Comparison of ENCODE assay signal across 26 cellular contexts in genomic region chr16:65534121-65534528, GRCh38.
DNase-seq lines count a peak whose midpoint lies in the region; ATAC-seq and TF ChIP-seq lines count a peak whose summit lies in the region.
"Had no signal": no experiment of that assay in that cellular context is flagged by ENCODE, and none has a peak within 500 bp of the region (broad histone marks: within the 10 kb centered on the region; RNA-seq: fewer than 3 reads in every experiment).

No MANE protein-coding gene starts in this region.

- H3K27ac ChIP-seq in RWPE2 (ENCODE audit: poor library complexity, severe bottlenecking) (peak overlapping the region; percentile 23), smooth muscle cell (ENCODE audit: low read depth) (peak overlapping the region; percentile 68)
- H3K27ac ChIP-seq: neural progenitor cell, stomach, tibial nerve had no signal

- no peak for TF ChIP-seq CTCF in RWPE2 (IDR thresholded peaks at IDR 0.05; ENCODE audit: poor library complexity, severe bottlenecking)
- no peak for TF ChIP-seq CTCF in smooth muscle cell (IDR thresholded peaks at IDR 0.05; ENCODE audit: borderline replicate concordance, insufficient read depth, poor library complexity, severe bottlenecking)

- H3K27ac Mint-ChIP-seq in T-helper 17 cell: no peak overlapping the region
- H3K27ac Mint-ChIP-seq: activated naive CD4-positive, alpha-beta T cell treated with anti-CD3 and anti-CD28 coated beads, Interleukin-2, amount 10 ng/mL, durations not matched to agents 7 days and 5 days; CD8-positive, alpha-beta T cell; neural progenitor cell; progenitor cell of endocrine pancreas; WTC11 had no signal

- no peak overlapping the region for H3K4me3 Mint-ChIP-seq in T-helper 17 cell
- H3K4me3 Mint-ChIP-seq: activated naive CD4-positive, alpha-beta T cell treated with anti-CD3 and anti-CD28 coated beads, Interleukin-2, amount 10 ng/mL, durations not matched to agents 7 days and 5 days; CD8-positive, alpha-beta T cell; central memory CD8-positive, alpha-beta T cell; neural progenitor cell; WTC11 had no signal

- H3K4me1 ChIP-seq in RWPE2 (ENCODE audit: insufficient read depth, poor library complexity, severe bottlenecking): peaks cover 9% of the 10 kb centered on the region
- peaks cover 15% of the 10 kb centered on the region for H3K4me1 ChIP-seq in smooth muscle cell (ENCODE audit: low read depth)
- H3K4me1 ChIP-seq: stomach, tibial nerve had no signal

- ATAC-seq in RWPE2 (ENCODE audit: low read depth) (peak; percentile 88), GM18873 (IDR thresholded peaks at IDR 0.05; ENCODE audit: low FRiP score, unreplicated experiment) (no peak), GM18498 (IDR thresholded peaks at IDR 0.05; ENCODE audit: unreplicated experiment) (no peak), T-helper 17 cell (no peak)
- ATAC-seq: CD8-positive, alpha-beta T cell; WTC11 had no signal

- no peaks in the 10 kb centered on the region for H3K79me2 ChIP-seq in smooth muscle cell (ENCODE audit: low read depth)

- H3K4me2 ChIP-seq in smooth muscle cell: peak overlapping the region; percentile 74
- H3K4me2 ChIP-seq: neural progenitor cell had no signal

- H3K4me3 ChIP-seq in RWPE2 (ENCODE audit: severe bottlenecking) (no peak overlapping the region), smooth muscle cell (no peak overlapping the region)
- H3K4me3 ChIP-seq: lung, neural progenitor cell, stomach, tibial nerve had no signal

- H3K27me3 Mint-ChIP-seq in T-helper 17 cell: no peaks in the 10 kb centered on the region
- H3K27me3 Mint-ChIP-seq: activated naive CD4-positive, alpha-beta T cell treated with anti-CD3 and anti-CD28 coated beads, Interleukin-2, amount 10 ng/mL, durations not matched to agents 7 days and 5 days; central memory CD8-positive, alpha-beta T cell had no signal

- no peaks in the 10 kb centered on the region for H3K9me3 ChIP-seq in RWPE2 (ENCODE audit: severe bottlenecking)
- no peaks in the 10 kb centered on the region for H3K9me3 ChIP-seq in smooth muscle cell (replicated peaks; ENCODE audit: low read depth)
- no peaks in the 10 kb centered on the region for H3K9me3 ChIP-seq in T-helper 17 cell (ENCODE audit: control insufficient read depth, low read length, poor library complexity, severe bottlenecking)
- H3K9me3 ChIP-seq: stomach, tibial nerve had no signal

- DNase-seq in HCEC 1CT (peak; percentile 32), RWPE2 (ENCODE audit: low spot score) (no peak), fibroblast of peridontal ligament (ENCODE audit: extremely low read depth) (peak; percentile 44), smooth muscle cell (lab: John Stamatoyannopoulos, UW; ENCODE audit: unreplicated experiment) (no peak), T-helper 17 cell (no peak)
- DNase-seq: activated naive CD4-positive, alpha-beta T cell treated with anti-CD3 and anti-CD28 coated beads, Interleukin-2, amount 10 ng/mL, durations not matched to agents 7 days and 5 days; AML-193; anterior cingulate cortex; CD8-positive, alpha-beta T cell; DMS 273 treated with DMSO at 0.1 percent for 48 hours; GDM1; Karpas-422; kidney glomerular epithelial cell; NCI-H1048; NCI-H187; NCI-H69; stomach; T1000 had no signal

- no peaks in the 10 kb centered on the region for H3K27me3 ChIP-seq in RWPE2 (ENCODE audit: insufficient read depth, poor library complexity, severe bottlenecking)
- no peaks in the 10 kb centered on the region for H3K27me3 ChIP-seq in smooth muscle cell (ENCODE audit: low read depth)
- H3K27me3 ChIP-seq: neural progenitor cell, stomach, tibial nerve had no signal

- H2AFZ ChIP-seq in smooth muscle cell (ENCODE audit: low read depth): no peak overlapping the region
- H2AFZ ChIP-seq: neural progenitor cell had no signal

- WGBS in smooth muscle cell (ENCODE audit: low lambda C conversion rate): 45% methylated on average over 2 of the region's 2 CpGs

- H3K36me3 ChIP-seq in RWPE2 (ENCODE audit: low read depth) (no peaks in the 10 kb centered on the region), smooth muscle cell (ENCODE audit: low read depth) (no peaks in the 10 kb centered on the region)
- H3K36me3 ChIP-seq: neural progenitor cell, stomach, tibial nerve had no signal

- H4K20me1 ChIP-seq in smooth muscle cell (ENCODE audit: low read depth): no peaks in the 10 kb centered on the region

- no peaks in the 10 kb centered on the region for H3F3A ChIP-seq in smooth muscle cell (ENCODE audit: low read depth)

- H3K4me1 Mint-ChIP-seq in T-helper 17 cell: no peaks in the 10 kb centered on the region
- H3K4me1 Mint-ChIP-seq: activated naive CD4-positive, alpha-beta T cell treated with anti-CD3 and anti-CD28 coated beads, Interleukin-2, amount 10 ng/mL, durations not matched to agents 7 days and 5 days; central memory CD8-positive, alpha-beta T cell had no signal

- H3K36me3 Mint-ChIP-seq in T-helper 17 cell (ENCODE audit: low read depth): no peaks in the 10 kb centered on the region
- H3K36me3 Mint-ChIP-seq: activated naive CD4-positive, alpha-beta T cell treated with anti-CD3 and anti-CD28 coated beads, Interleukin-2, amount 10 ng/mL, durations not matched to agents 7 days and 5 days; CD8-positive, alpha-beta T cell; neural progenitor cell; WTC11 had no signal

- no peak overlapping the region for H3K9ac ChIP-seq in smooth muscle cell (ENCODE audit: low read depth)
- H3K9ac ChIP-seq: neural progenitor cell had no signal

Comparison
In these comparisons a context has a peak if more than half of its experiments do, and no peak if none do; other contexts are left out.
1. DNase-seq: peak in HCEC 1CT (single experiment) and fibroblast of peridontal ligament (single experiment); none in RWPE2 (single experiment), smooth muscle cell (single experiment) and T-helper 17 cell (0 of 3).